ENCODE assay signal across 9 cellular contexts in the genomic region with DNA sequence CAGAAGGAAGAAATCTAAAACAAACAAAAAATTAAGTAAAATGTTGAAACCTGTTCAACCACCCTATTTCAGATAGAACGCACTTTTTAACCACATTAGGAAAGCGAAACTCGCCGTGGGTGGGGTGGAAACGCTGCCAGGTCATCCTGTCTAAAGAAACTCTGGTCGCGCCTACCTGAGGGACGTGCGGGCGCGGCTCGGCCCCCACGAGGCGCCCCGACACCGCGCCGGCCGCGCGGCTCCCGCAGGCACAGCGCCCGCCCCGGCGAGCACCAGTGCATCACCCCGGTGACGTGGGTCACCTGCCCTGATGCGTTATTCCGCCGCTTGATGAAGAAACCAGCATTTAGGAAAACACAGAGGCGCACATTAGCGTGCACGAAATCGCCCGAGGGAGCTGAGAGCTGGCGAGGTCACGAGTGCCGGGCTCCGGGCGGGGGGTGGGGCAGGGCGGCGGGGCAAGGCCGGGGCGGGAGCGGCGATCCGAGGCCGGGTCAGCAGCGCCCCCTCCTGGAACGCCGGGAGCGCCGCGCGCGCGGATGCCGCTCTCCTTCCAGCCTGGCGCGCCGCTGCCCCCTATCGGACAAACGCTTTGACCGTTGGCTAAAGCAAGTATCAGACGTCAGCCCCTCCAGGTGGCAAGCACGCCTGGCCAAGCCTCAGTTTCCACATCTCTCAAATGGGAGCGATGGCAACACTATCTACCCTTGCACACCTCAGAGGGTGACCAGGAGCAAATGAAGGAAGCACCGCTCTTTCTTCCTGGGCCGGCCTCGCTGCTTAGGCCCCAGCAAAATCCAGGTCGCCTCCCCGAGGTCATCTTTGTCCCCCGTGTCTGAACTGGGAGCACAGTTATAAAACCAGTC. TPM values are rescaled to one million over a fixed set of nuclear protein-coding genes. Genes with fewer than 3 reads are reported as not detected.
DNase-seq lines count a peak whose midpoint lies in the region; ATAC-seq and TF ChIP-seq lines count a peak whose summit lies in the region.
"Had no signal": no experiment of that assay in that cellular context is flagged by ENCODE, and none has a peak within 500 bp of the region (broad histone marks: within the 10 kb centered on the region; RNA-seq: fewer than 3 reads in every experiment).

No MANE protein-coding gene starts in this region.

- 7% methylated on average over 14 of the region's 74 CpGs for WGBS in right lobe of liver (ENCODE audit: insufficient coverage, low coverage, low lambda C conversion rate, missing lambda C conversion rate)

- DNase-seq in AML-193 (lab: John Stamatoyannopoulos, UW) (peak; percentile 75 to 82), NCI-H526 treated with DMSO at 0.1 percent for 48 hours (lab: John Stamatoyannopoulos, UW) (peak; percentile 69), dermis blood vessel endothelial cell (peak; percentile 92), right lobe of liver (peak; percentile 95 to 96 (median 95))
- peak; percentile 90 to 91 for DNase-seq in activated CD4-positive, alpha-beta T cell treated with anti-CD3 and anti-CD28 coated beads, Interleukin-2, amount 50 U/mL, for 24 hours (ENCODE audit: low read depth in 1 of 2, low spot score in 1 of 2)
- DNase-seq in stimulated activated CD4-positive, alpha-beta T cell treated with anti-CD3 and anti-CD28 coated beads, Interleukin-4, amount 100 ng/mL, for 1 hour: peak; percentile 96

- peak; percentile 44 for TF ChIP-seq POLR2A in GM19099 (IDR thresholded peaks at IDR 0.05; ENCODE audit: extremely low read depth, insufficient read length, low read depth)
- peak; percentile 53 for TF ChIP-seq POLR2A in right lobe of liver (IDR thresholded peaks at IDR 0.05)

- TF ChIP-seq CTCF in right lobe of liver (IDR thresholded peaks at IDR 0.05): peak; percentile 98 to 100 (median 100)

- H3K4me3 ChIP-seq in right lobe of liver: peak overlapping the region; percentile 53 to 80 (median 68)

- no peaks in the 10 kb centered on the region for H3K4me1 ChIP-seq in right lobe of liver

- intact Hi-C loops in right lobe of liver (cut with DNase I): loop anchor here (5.0 to 10.0 kb wide), 3 partner anchors 103 to 193 kb away; partner anchors contain the start of gene KAT5 (in 2 of the 2)

- ATAC-seq in HG03442 (IDR thresholded peaks at IDR 0.05; ENCODE audit: unreplicated experiment): peak; percentile 71
- peak; percentile 94 to 99 (median 96) for ATAC-seq in right lobe of liver

- no peaks in the 10 kb centered on the region for H3K27me3 ChIP-seq in right lobe of liver

- no peaks in the 10 kb centered on the region for H3K9me3 ChIP-seq in right lobe of liver

- no peaks in the 10 kb centered on the region for H3K36me3 ChIP-seq in right lobe of liver

- peak overlapping the region; percentile 78 to 83 (median 78) for H3K27ac ChIP-seq in right lobe of liver

RNA-seq across cellular contexts. Expression of gene SNX32, which starts 15.7 kb away (rescaled TPM):
- total RNA-seq in dermis blood vessel endothelial cell: 0.17 and 0.33 TPM in 2 replicates
- total RNA-seq in right lobe of liver: under 1 TPM in 3 of 6 experiments, not detected in 3; 0.16 to 0.37 (median 0.31) TPM

RNA-seq across cellular contexts. Expression of gene OVOL1, which starts 31.2 kb away (rescaled TPM):
- total RNA-seq in dermis blood vessel endothelial cell: not detected in 2 replicates
- not detected for total RNA-seq in right lobe of liver
- total RNA-seq: T-helper 1 cell treated with Interleukin-12 subunit alpha and Interleukin-12 subunit beta and Interleukin-4 antibody, amounts not matched to agents 30 ng/mL and 1 ng/mL, for 36 hours had no signal

RNA-seq across cellular contexts. Expression of gene AP5B1, which starts 37.3 kb away (rescaled TPM):
- total RNA-seq in dermis blood vessel endothelial cell (11.6 and 13.8 TPM in 2 replicates), right lobe of liver (10 to 100 TPM in 3 of 6 experiments, 1 to 10 TPM in 3; 5.0 to 13.5 (median 9.7) TPM)

RNA-seq across cellular contexts. Expression of gene CFL1, which starts 39.9 kb away (rescaled TPM):
- 1,118 and 1,698 TPM in 2 replicates for total RNA-seq in dermis blood vessel endothelial cell
- 100 to 1,000 TPM; 219 to 503 (median 313) TPM for total RNA-seq in right lobe of liver

RNA-seq across cellular contexts. Expression of gene MUS81, which starts 42.2 kb away (rescaled TPM):
- total RNA-seq in dermis blood vessel endothelial cell (48.2 and 49.7 TPM in 2 replicates), right lobe of liver (10 to 100 TPM; 14.0 to 25.6 (median 19.7) TPM)

Comparison
In these comparisons a context has a peak if more than half of its experiments do, and no peak if none do; other contexts are left out.
1. Peak in every context shown above with its lines: DNase-seq, ATAC-seq, H3K4me3 ChIP-seq and H3K27ac ChIP-seq.